18 cellular contexts compared by ENCODE assay signal in the genomic region with DNA sequence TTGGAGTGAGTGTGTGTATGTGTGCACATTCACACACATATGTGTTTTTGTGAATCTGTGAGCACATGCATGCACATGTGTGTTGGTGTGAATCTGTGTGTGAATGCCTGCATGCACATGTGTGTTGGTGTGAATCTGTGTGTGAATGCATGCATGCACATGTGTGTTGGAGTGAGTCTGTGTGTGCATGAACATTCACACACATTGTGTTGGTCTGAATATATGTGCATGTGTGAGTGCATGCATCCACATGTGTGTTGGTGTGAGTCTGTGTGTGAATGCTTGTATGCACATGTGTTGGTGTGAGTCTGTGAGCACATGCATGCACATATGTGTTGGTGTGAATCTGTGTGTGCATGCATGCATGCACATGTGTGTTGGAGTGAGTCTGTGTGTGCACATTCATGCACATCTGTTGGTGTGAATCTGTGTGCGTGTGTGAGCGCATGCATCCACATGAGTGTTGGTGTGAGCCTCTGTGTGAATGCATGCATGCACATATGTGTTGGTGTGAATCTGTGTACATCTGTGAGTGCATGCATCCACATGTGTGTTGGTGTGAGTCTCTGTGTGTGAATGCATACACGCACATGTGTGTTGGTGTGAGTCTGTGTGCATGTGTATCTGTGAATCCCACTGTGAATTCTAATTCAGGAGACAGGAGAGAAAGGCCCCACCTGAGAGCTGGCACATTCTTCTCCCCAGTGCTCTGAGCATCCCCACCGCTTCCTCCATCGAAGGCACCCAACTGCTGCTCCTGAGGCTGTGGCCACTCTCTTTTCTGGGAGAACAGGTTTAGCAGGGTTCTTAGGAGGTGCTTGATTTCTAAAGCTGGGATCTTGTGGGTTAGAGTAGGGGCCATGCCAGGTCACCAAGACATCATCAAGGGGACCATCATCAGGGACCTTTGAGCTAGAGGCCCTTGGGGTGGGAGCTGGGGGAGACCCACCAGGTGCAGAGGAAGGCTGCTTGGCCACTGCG.
DNase-seq lines count a peak whose midpoint lies in the region; ATAC-seq, FAIRE-seq and TF ChIP-seq lines count a peak whose summit lies in the region.
"Had no signal": no experiment of that assay in that cellular context is flagged by ENCODE, and none has a peak within 500 bp of the region (broad histone marks: within the 10 kb centered on the region; RNA-seq: fewer than 3 reads in every experiment).

No MANE protein-coding gene starts in this region.

- FAIRE-seq in HepG2 (lab: Jason Lieb, UNC), result no peak

- H3K79me2 ChIP-seq in HepG2 (ENCODE audit: insufficient read depth, low read length), result peaks cover 22% of the 10 kb centered on the region

- DNase-seq in HepG2 (ENCODE audit: low spot score) (no peak), right lobe of liver (no peak), HT-29 (ENCODE audit: low spot score) (peak; percentile 33), left lung (peak in 1 of 2 donors; percentile 20), H4 (ENCODE audit: low spot score) (no peak), colonic mucosa (no peak)
- DNase-seq in activated CD4-positive, alpha-beta T cell treated with anti-CD3 and anti-CD28 coated beads for 48 hours, result no peak
- DNase-seq: CD4-positive, alpha-beta T cell; H9; Kasumi-1; NCI-H1105; NCI-H1694; NCI-H2107; NCI-H446 treated with DMSO at 0.1 percent for 48 hours; NCI-H748 treated with DMSO at 0.1 percent for 48 hours; OCI-M1; RPMI8226 had no signal

- H3K4me3 ChIP-seq in HepG2 (replicated peaks in 1 of 3; ENCODE audit: insufficient read depth in 1 of 3, low read depth in 2 of 3, low read length in 3 of 3), result 0 out of 6 replicates have a peak overlapping the region, but pooled peaks of 1 of the 3 experiments have one; percentile 54
- no peak overlapping the region for H3K4me3 ChIP-seq in right lobe of liver
- no peak overlapping the region for H3K4me3 ChIP-seq in left lung
- H3K4me3 ChIP-seq in colonic mucosa, result no peak overlapping the region
- H3K4me3 ChIP-seq: SK-N-MC had no signal

- H3K4me1 ChIP-seq in HepG2 (ENCODE audit: insufficient read depth, low read length) (peaks cover 100% of the 10 kb centered on the region), right lobe of liver (no peaks in the 10 kb centered on the region), left lung (no peaks in the 10 kb centered on the region), colonic mucosa (no peaks in the 10 kb centered on the region)

- no peaks in the 10 kb centered on the region for H3K36me3 ChIP-seq in HepG2 (replicated peaks in 1 of 2; ENCODE audit: control insufficient read depth in 1 of 2, insufficient read depth in 2 of 2, low read length in 2 of 2)
- no peaks in the 10 kb centered on the region for H3K36me3 ChIP-seq in right lobe of liver
- no peaks in the 10 kb centered on the region for H3K36me3 ChIP-seq in left lung
- H3K36me3 ChIP-seq in colonic mucosa, result no peaks in the 10 kb centered on the region

- H3K27ac ChIP-seq in HepG2 (ENCODE audit: extremely low read length, insufficient read depth, low read length) (peak overlapping the region; percentile 96), right lobe of liver (no peak overlapping the region), left lung (no peak overlapping the region), colonic mucosa (no peak overlapping the region)
- H3K27ac ChIP-seq: SK-N-MC had no signal

- H3K9me3 ChIP-seq in HepG2 (ENCODE audit: low read length) (no peaks in the 10 kb centered on the region), right lobe of liver (no peaks in the 10 kb centered on the region), left lung (no peaks in the 10 kb centered on the region), colonic mucosa (no peaks in the 10 kb centered on the region)

- H3K9ac ChIP-seq in HepG2 (ENCODE audit: insufficient read depth, low read depth, low read length), result no peak overlapping the region
- H3K9ac ChIP-seq in colonic mucosa (ENCODE audit: low read depth in 2 of 2, low read length in 2 of 2), result no peak overlapping the region

- in situ Hi-C loops in HepG2 (cut with HindIII; ENCODE audit: extremely low pct_ligation_motif_present, low pct_unique_long_range_greater_than_20kb), result no loop called here

- WGBS in HepG2 (ENCODE audit: low lambda C conversion rate), result 100% methylated on average over 3 of the region's 6 CpGs
- WGBS in right lobe of liver (ENCODE audit: insufficient coverage, low coverage, low lambda C conversion rate, missing lambda C conversion rate), result 100% methylated on average over 1 of the region's 6 CpGs

- TF ChIP-seq RAD21 in HepG2 (CRISPR knock-in tag; IDR thresholded peaks at IDR 0.05), result no peak

- H4K20me1 ChIP-seq in HepG2 (ENCODE audit: insufficient read depth, low read length), result no peaks in the 10 kb centered on the region

- CTCF ChIA-PET in HepG2 (lab: Yijun Ruan, JAX; ENCODE audit: low intra/inter-chr PET ratio, low total read pairs), result no interaction called here

- no peak overlapping the region for H2AFZ ChIP-seq in HepG2 (ENCODE audit: low read length)

- no peak for TF ChIP-seq EP300 in HepG2 (IDR thresholded peaks at IDR 0.05; ENCODE audit: low read depth in 2 of 2, low read length in 2 of 2)
- TF ChIP-seq EP300 in HepG2 (CRISPR knock-in tag; IDR thresholded peaks at IDR 0.05; ENCODE audit: borderline replicate concordance), result no peak

- ATAC-seq in HepG2 (no peak), right lobe of liver (no peak), left lung (peak; percentile 81)

- peak overlapping the region; percentile 71; the same call in 1 of the 2 replicates for H3K4me2 ChIP-seq in HepG2 (ENCODE audit: low read depth, low read length)

- TF ChIP-seq CTCF in HepG2 (CRISPR knock-in tag; IDR thresholded peaks at IDR 0.05) (no peak), right lobe of liver (IDR thresholded peaks at IDR 0.05) (no peak), left lung (IDR thresholded peaks at IDR 0.05) (no peak), colonic mucosa (IDR thresholded peaks at IDR 0.05) (no peak)

- no TSS peak for BruUV-seq in HepG2 (replicated peaks; lab: Mats Ljungman, UMichigan)

- intact Hi-C loops in HepG2 (cut with micrococcal nuclease; ENCODE audit: unreplicated experiment) (no loop called here), right lobe of liver (cut with DNase I) (no loop called here), left lung (cut with DNase I) (no loop called here), colonic mucosa (cut with DNase I) (no loop called here)

- POLR2A ChIA-PET in HepG2 (lab: Yijun Ruan, JAX), result interaction anchor here (2.1 to 5.1 kb wide), 3 partner anchors 10 to 17 kb away, joined by 18 to 78 read pairs (median 48); no protein-coding TSS in a partner anchor

- TF ChIP-seq POLR2A in HepG2 (IDR thresholded peaks at IDR 0.05; ENCODE audit: insufficient read depth in 1 of 2, low read depth in 2 of 2, low read length in 2 of 2) (no peak), right lobe of liver (IDR thresholded peaks at IDR 0.05) (no peak)

- H3K27me3 ChIP-seq in HepG2 (ENCODE audit: control insufficient read depth in 1 of 2, insufficient read depth in 2 of 2, low read length in 2 of 2), result no peaks in the 10 kb centered on the region
- no peaks in the 10 kb centered on the region for H3K27me3 ChIP-seq in right lobe of liver
- H3K27me3 ChIP-seq in left lung, result peaks cover 0 to 40% of the 10 kb centered on the region in 2 donors
- no peaks in the 10 kb centered on the region for H3K27me3 ChIP-seq in colonic mucosa

TF ChIP-seq in HepG2, 621 proteins besides CTCF, POLR2A, EP300 and RAD21 (continues in another document):
- TF ChIP-seq TEAD2 (CRISPR knock-in tag; IDR thresholded peaks at IDR 0.05), result no peak
- TF ChIP-seq ZBTB3 (CRISPR knock-in tag; IDR thresholded peaks at IDR 0.05; ENCODE audit: borderline replicate concordance, low read depth), result no peak
- TF ChIP-seq SCMH1 (CRISPR knock-in tag; IDR thresholded peaks at IDR 0.05; ENCODE audit: borderline replicate concordance), result no peak
- TF ChIP-seq, protein P1, sequence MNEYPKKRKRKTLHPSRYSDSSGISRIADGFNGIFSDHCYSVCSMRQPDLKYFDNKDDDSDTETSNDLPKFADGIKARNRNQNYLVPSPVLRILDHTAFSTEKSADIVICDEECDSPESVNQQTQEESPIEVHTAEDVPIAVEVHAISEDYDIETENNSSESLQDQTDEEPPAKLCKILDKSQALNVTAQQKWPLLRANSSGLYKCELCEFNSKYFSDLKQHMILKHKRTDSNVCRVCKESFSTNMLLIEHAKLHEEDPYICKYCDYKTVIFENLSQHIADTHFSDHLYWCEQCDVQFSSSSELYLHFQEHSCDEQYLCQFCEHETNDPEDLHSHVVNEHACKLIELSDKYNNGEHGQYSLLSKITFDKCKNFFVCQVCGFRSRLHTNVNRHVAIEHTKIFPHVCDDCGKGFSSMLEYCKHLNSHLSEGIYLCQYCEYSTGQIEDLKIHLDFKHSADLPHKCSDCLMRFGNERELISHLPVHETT (CRISPR knock-in tag; conservative IDR thresholded peaks at IDR 0.05), result no peak
- no peak for TF ChIP-seq ARID2 (CRISPR knock-in tag; IDR thresholded peaks at IDR 0.05; ENCODE audit: borderline replicate concordance)
- no peak for TF ChIP-seq HOXA5 (CRISPR knock-in tag; IDR thresholded peaks at IDR 0.05)
- no peak for TF ChIP-seq ZNF589 (CRISPR knock-in tag; conservative IDR thresholded peaks at IDR 0.05)
- TF ChIP-seq CHD2 (IDR thresholded peaks at IDR 0.05; ENCODE audit: low read depth, low read length), result no peak
- TF ChIP-seq GABPA (IDR thresholded peaks at IDR 0.05; ENCODE audit: low read depth, low read length), result no peak
- TF ChIP-seq GABPA (CRISPR knock-in tag; IDR thresholded peaks at IDR 0.05; ENCODE audit: low read depth), result no peak
- TF ChIP-seq HES4 (CRISPR knock-in tag; IDR thresholded peaks at IDR 0.05; ENCODE audit: borderline replicate concordance), result no peak
- TF ChIP-seq, protein P2, sequence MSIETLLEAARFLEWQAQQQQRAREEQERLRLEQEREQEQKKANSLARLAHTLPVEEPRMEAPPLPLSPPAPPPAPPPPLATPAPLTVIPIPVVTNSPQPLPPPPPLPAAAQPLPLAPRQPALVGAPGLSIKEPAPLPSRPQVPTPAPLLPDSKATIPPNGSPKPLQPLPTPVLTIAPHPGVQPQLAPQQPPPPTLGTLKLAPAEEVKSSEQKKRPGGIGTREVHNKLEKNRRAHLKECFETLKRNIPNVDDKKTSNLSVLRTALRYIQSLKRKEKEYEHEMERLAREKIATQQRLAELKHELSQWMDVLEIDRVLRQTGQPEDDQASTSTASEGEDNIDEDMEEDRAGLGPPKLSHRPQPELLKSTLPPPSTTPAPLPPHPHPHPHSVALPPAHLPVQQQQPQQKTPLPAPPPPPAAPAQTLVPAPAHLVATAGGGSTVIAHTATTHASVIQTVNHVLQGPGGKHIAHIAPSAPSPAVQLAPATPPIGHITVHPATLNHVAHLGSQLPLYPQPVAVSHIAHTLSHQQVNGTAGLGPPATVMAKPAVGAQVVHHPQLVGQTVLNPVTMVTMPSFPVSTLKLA (IDR thresholded peaks at IDR 0.05), result peak; percentile 98
- no peak for TF ChIP-seq HCFC1 (IDR thresholded peaks at IDR 0.05; ENCODE audit: low read depth, low read length)
- TF ChIP-seq FOXA1 (IDR thresholded peaks at IDR 0.05), result no peak
- no peak for TF ChIP-seq FOXA1 (CRISPR knock-in tag; IDR thresholded peaks at IDR 0.05)
